ENCODE assay signal across 19 cellular contexts in the genomic region with DNA sequence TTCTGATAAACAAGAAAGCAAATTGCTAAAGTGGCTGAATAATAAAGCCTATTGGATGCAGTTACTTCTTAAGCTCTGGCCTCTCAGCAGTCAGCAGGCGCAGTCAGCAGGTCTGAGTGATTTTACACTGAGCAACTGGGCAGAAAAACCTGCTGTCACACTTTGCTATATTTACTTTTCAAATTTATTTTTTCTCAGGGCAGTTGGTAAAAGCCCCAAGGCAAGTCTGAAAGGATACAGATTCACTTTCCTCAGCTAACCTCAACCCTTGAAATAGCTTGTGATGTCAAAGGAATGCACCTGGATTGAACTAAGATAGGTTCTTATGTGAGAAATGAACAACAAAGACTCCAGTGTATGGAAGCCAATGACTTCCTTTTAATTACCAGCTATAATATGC. TPM values are rescaled to one million over a fixed set of nuclear protein-coding genes. Genes with fewer than 3 reads are reported as not detected.
DNase-seq lines count a peak whose midpoint lies in the region; ATAC-seq and TF ChIP-seq lines count a peak whose summit lies in the region.
"Had no signal": no experiment of that assay in that cellular context is flagged by ENCODE, and none has a peak within 500 bp of the region (broad histone marks: within the 10 kb centered on the region; RNA-seq: fewer than 3 reads in every experiment).

No MANE protein-coding gene starts in this region.

- H3K27me3 ChIP-seq in MM.1S (replicated peaks; ENCODE audit: insufficient read depth, low read length) (no peaks in the 10 kb centered on the region), foreskin keratinocyte (no peaks in the 10 kb centered on the region)
- H3K27me3 ChIP-seq: MG63, Peyer's patch had no signal

- peak overlapping the region; percentile 17 to 29 (median 23) for H3K27ac Mint-ChIP-seq in nephron
- H3K27ac Mint-ChIP-seq: B cell; CD4-positive, alpha-beta T cell; GM23338 had no signal

- H3K4me1 ChIP-seq in MM.1S (ENCODE audit: low read length) (peaks cover 5% of the 10 kb centered on the region; the same call in 1 of the 2 replicates), foreskin keratinocyte (peaks cover 6% of the 10 kb centered on the region)
- H3K4me1 ChIP-seq: Peyer's patch had no signal

- no peaks in the 10 kb centered on the region for H3K9me2 ChIP-seq in MM.1S (replicated peaks; ENCODE audit: insufficient read depth, low read length)

- DNase-seq in MM.1S (peak; percentile 33), RPMI8226 (peak; percentile 10), foreskin keratinocyte (peak; percentile 63 to 81), GM10266 (ENCODE audit: extremely low spot score) (no peak), amygdala (lab: John Stamatoyannopoulos, UW) (no peak), foreskin melanocyte (no peak), hepatic stellate cell (ENCODE audit: low spot score) (no peak)
- DNase-seq: Calu3; CD4-positive, alpha-beta T cell; DMS53; KG1; MG63; NCI-H1092 treated with DMSO at 0.1 percent for 48 hours; NCI-H524 treated with DMSO at 0.1 percent for 48 hours; Peyer's patch; SHP77 treated with DMSO at 0.1 percent for 48 hours had no signal

- no peaks in the 10 kb centered on the region for H3K27me3 Mint-ChIP-seq in nephron (ENCODE audit: low read depth)
- H3K27me3 Mint-ChIP-seq: B cell; CD4-positive, alpha-beta T cell had no signal

- H3K36me3 ChIP-seq in MM.1S (replicated peaks; ENCODE audit: insufficient read depth, low read length): no peaks in the 10 kb centered on the region
- H3K36me3 ChIP-seq: MG63, Peyer's patch had no signal

- no peak overlapping the region for H3K27ac ChIP-seq in MM.1S (ENCODE audit: low read length)
- H3K27ac ChIP-seq in foreskin keratinocyte: no peak overlapping the region
- H3K27ac ChIP-seq: Peyer's patch had no signal

- no peaks in the 10 kb centered on the region for H3K9me3 ChIP-seq in MM.1S (replicated peaks; ENCODE audit: insufficient read depth, low read length)
- H3K9me3 ChIP-seq: MG63, Peyer's patch had no signal

- no peaks in the 10 kb centered on the region for H3F3A ChIP-seq in MM.1S (ENCODE audit: insufficient read depth, low read length)

- H3K4me1 Mint-ChIP-seq in nephron: peaks cover 8% of the 10 kb centered on the region
- H3K4me1 Mint-ChIP-seq: B cell had no signal

- no peak overlapping the region for H3K4me3 ChIP-seq in MM.1S (ENCODE audit: low read length)
- H3K4me3 ChIP-seq: GM23338, MG63, Peyer's patch had no signal

- H3K9ac ChIP-seq in MM.1S (ENCODE audit: low read length): no peak overlapping the region

- H3K4me3 Mint-ChIP-seq in nephron: no peak overlapping the region
- H3K4me3 Mint-ChIP-seq: B cell; CD4-positive, alpha-beta T cell; GM23338 had no signal

- H3K36me3 Mint-ChIP-seq in nephron (ENCODE audit: low read depth): peaks cover 21% of the 10 kb centered on the region

- H2AFZ ChIP-seq in MM.1S (ENCODE audit: low read length): no peak overlapping the region
- H2AFZ ChIP-seq: GM23338 had no signal

- H3K4me2 ChIP-seq in MM.1S (ENCODE audit: low read depth, low read length): no peak overlapping the region
- H3K4me2 ChIP-seq: GM23338 had no signal

- ATAC-seq in foreskin keratinocyte: peak; percentile 59
- ATAC-seq: GM23338 had no signal

- H4K20me1 ChIP-seq in MM.1S (ENCODE audit: insufficient read depth, low read length): no peaks in the 10 kb centered on the region

- peaks cover 5% of the 10 kb centered on the region for H3K9me3 Mint-ChIP-seq in nephron
- H3K9me3 Mint-ChIP-seq: CD4-positive, alpha-beta T cell had no signal

- TF ChIP-seq CTCF in MM.1S (IDR thresholded peaks at IDR 0.05; ENCODE audit: low read length) (no peak), foreskin keratinocyte (conservative IDR thresholded peaks at IDR 0.05) (no peak), nephron (IDR thresholded peaks at IDR 0.05; ENCODE audit: unreplicated experiment in 3 of 3) (no peak), GM10266 (IDR thresholded peaks at IDR 0.05; ENCODE audit: control insufficient read depth, insufficient read depth, low read depth, missing control alignments) (no peak)

- no peaks in the 10 kb centered on the region for H3K79me2 ChIP-seq in MM.1S (ENCODE audit: low read length)

RNA-seq across cellular contexts. Expression of gene ATP5PF, which starts 34.0 kb away (rescaled TPM):
- 118 and 136 TPM in 2 replicates for total RNA-seq in foreskin keratinocyte
- 280 and 291 TPM in 2 replicates for polyA plus RNA-seq in foreskin keratinocyte

RNA-seq across cellular contexts. Expression of gene GABPA, which starts 34.0 kb away (rescaled TPM):
- 13.6 and 14.4 TPM in 2 replicates for total RNA-seq in foreskin keratinocyte
- 3.9 and 4.5 TPM in 2 replicates for polyA plus RNA-seq in foreskin keratinocyte

Comparison
In these comparisons a context has a peak if more than half of its experiments do, and no peak if none do; other contexts are left out.
1. DNase-seq: peak in MM.1S (single experiment), RPMI8226 (single experiment) and foreskin keratinocyte (2 of 2); none in GM10266 (single experiment), amygdala (0 of 56), foreskin melanocyte (single experiment) and hepatic stellate cell (single experiment).